33 cellular contexts compared by ENCODE assay signal in genomic region chr6:38716825-38717224, GRCh38. TPM values are rescaled to one million over a fixed set of nuclear protein-coding genes. Genes with fewer than 3 reads are reported as not detected.
"Had no signal": no experiment of that assay in that cellular context is flagged by ENCODE, and none has a peak within 500 bp of the region (broad histone marks: within the 10 kb centered on the region; RNA-seq: fewer than 3 reads in every experiment).

No MANE protein-coding gene starts in this region.

- H3K27ac ChIP-seq: brain microvascular endothelial cell, coronary artery, dorsolateral prefrontal cortex, esophagus muscularis mucosa, foreskin keratinocyte, gastrocnemius medialis, WERI-Rb-1 had no signal

- DNase-seq: activated CD4-positive, alpha-beta memory T cell treated with anti-CD3 and anti-CD28 coated beads for 36 hours; activated CD4-positive, alpha-beta T cell treated with anti-CD3 and anti-CD28 coated beads for 36 hours; activated CD4-positive, CD25-positive, alpha-beta regulatory T cell; activated CD4-positive, CD25-positive, alpha-beta regulatory T cell treated with anti-CD3 and anti-CD28 coated beads, Interleukin-2, amount 50 U/mL, for 72 hours; activated CD8-positive, alpha-beta memory T cell treated with anti-CD3 and anti-CD28 coated beads, Interleukin-2, amount 10 ng/mL, durations not matched to agents 7 days and 5 days; activated CD8-positive, alpha-beta memory T cell treated with anti-CD3 and anti-CD28 coated beads, Interleukin-2, amount 50 U/mL, for 4 hours; activated CD8-positive, alpha-beta T cell treated with anti-CD3 and anti-CD28 coated beads, Interleukin-2, amount 10 ng/mL, durations not matched to agents 7 days and 5 days; activated effector memory CD4-positive, alpha-beta T cell treated with anti-CD3 and anti-CD28 coated beads, Interleukin-2, amount 50 U/mL, for 16 hours; activated naive CD4-positive, alpha-beta T cell treated with anti-CD3 and anti-CD28 coated beads for 36 hours; activated T-cell treated with anti-CD3 and anti-CD28 coated beads, Interleukin-2, amount 50 U/mL, for 1 hour; activated T-cell treated with anti-CD3 and anti-CD28 coated beads, Interleukin-2, amount 50 U/mL, for 48 hours; amniotic stem cell; anterior cingulate cortex; brain microvascular endothelial cell; dorsolateral prefrontal cortex; effector memory CD4-positive, alpha-beta T cell; endodermal cell; foreskin keratinocyte; gastrocnemius medialis; SW 1271; T-cell; T1000; WERI-Rb-1 had no signal

- H3K36me3 Mint-ChIP-seq: activated CD4-positive, alpha-beta memory T cell treated with anti-CD3 and anti-CD28 coated beads for 36 hours had no signal

- H3K4me3 ChIP-seq: coronary artery, dorsolateral prefrontal cortex, esophagus muscularis mucosa, gastrocnemius medialis had no signal

- H3K9me3 Mint-ChIP-seq: activated CD4-positive, alpha-beta memory T cell treated with anti-CD3 and anti-CD28 coated beads for 36 hours; activated CD4-positive, alpha-beta T cell treated with anti-CD3 and anti-CD28 coated beads, Interleukin-2, amount 10 ng/mL, durations not matched to agents 24 days and 14 days; dendritic cell treated with granulocyte-macrophage colony-stimulating factor and Interleukin-4, amounts not matched to agents 40 ng/mL and 50 ng/mL, for 4 days; T-helper 1 cell treated with Interleukin-12 subunit alpha and Interleukin-12 subunit beta and Interleukin-4 antibody, amounts not matched to agents 30 μg/mL and 1 μg/mL, for 36 hours had no signal

- ATAC-seq: activated CD4-positive, alpha-beta T cell treated with anti-CD3 and anti-CD28 coated beads for 36 hours; activated CD8-positive, alpha-beta memory T cell treated with anti-CD3 and anti-CD28 coated beads, Interleukin-2, amount 10 ng/mL, durations not matched to agents 7 days and 5 days; activated CD8-positive, alpha-beta T cell treated with anti-CD3 and anti-CD28 coated beads, Interleukin-2, amount 10 ng/mL, durations not matched to agents 7 days and 5 days; foreskin keratinocyte; gastrocnemius medialis; T-cell had no signal

- H3K27me3 ChIP-seq: brain microvascular endothelial cell had no signal

- H3K36me3 ChIP-seq: brain microvascular endothelial cell, esophagus muscularis mucosa, gastrocnemius medialis, WERI-Rb-1 had no signal

- H3K9me3 ChIP-seq: gastrocnemius medialis had no signal

- H3K27ac Mint-ChIP-seq: activated CD4-positive, alpha-beta memory T cell treated with anti-CD3 and anti-CD28 coated beads for 36 hours; activated CD4-positive, alpha-beta T cell treated with anti-CD3 and anti-CD28 coated beads for 36 hours; activated CD4-positive, alpha-beta T cell treated with anti-CD3 and anti-CD28 coated beads, Interleukin-2, amount 10 ng/mL, durations not matched to agents 24 days and 14 days; activated CD8-positive, alpha-beta T cell treated with anti-CD3 and anti-CD28 coated beads, Interleukin-2, amount 10 ng/mL, durations not matched to agents 7 days and 5 days; activated naive CD4-positive, alpha-beta T cell treated with anti-CD3 and anti-CD28 coated beads for 36 hours; activated T-helper 1 cell treated with anti-CD3 and anti-CD28 coated beads, Interleukin-12 subunit alpha, Interleukin-12 subunit beta, Interleukin-2, Interleukin-4 antibody, amounts not matched to agents 30 ng/mL and 10 ng/mL and 1 ng/mL, durations not matched to agents 14 hours and 24 hours and 36 hours; activated T-helper 2 cell treated with anti-CD3 and anti-CD28 coated beads, Interferon-gamma antibody, Interleukin-2, Interleukin-4, amounts not matched to agents 10 μg/mL and 5 μg/mL and 100 μg/mL, durations not matched to agents 14 hours and 24 hours and 36 hours; dendritic cell treated with granulocyte-macrophage colony-stimulating factor and Interleukin-4, amounts not matched to agents 40 ng/mL and 50 ng/mL, for 4 days; endodermal cell had no signal

- H3K4me3 Mint-ChIP-seq: activated CD4-positive, alpha-beta memory T cell treated with anti-CD3 and anti-CD28 coated beads for 36 hours; activated CD4-positive, alpha-beta T cell treated with anti-CD3 and anti-CD28 coated beads for 36 hours; activated CD8-positive, alpha-beta memory T cell treated with anti-CD3 and anti-CD28 coated beads, Interleukin-2, amount 10 ng/mL, durations not matched to agents 7 days and 5 days; activated CD8-positive, alpha-beta T cell treated with anti-CD3 and anti-CD28 coated beads, Interleukin-2, amount 10 ng/mL, durations not matched to agents 7 days and 5 days; activated naive CD4-positive, alpha-beta T cell treated with anti-CD3 and anti-CD28 coated beads for 36 hours; activated T-helper 1 cell treated with anti-CD3 and anti-CD28 coated beads, Interleukin-12 subunit alpha, Interleukin-12 subunit beta, Interleukin-2, Interleukin-4 antibody, amounts not matched to agents 30 ng/mL and 10 ng/mL and 1 ng/mL, durations not matched to agents 14 hours and 24 hours and 36 hours; dendritic cell treated with granulocyte-macrophage colony-stimulating factor and Interleukin-4, amounts not matched to agents 40 ng/mL and 50 ng/mL, for 4 days; endodermal cell had no signal

RNA-seq across cellular contexts. Expression of gene DNAH8, which starts 1.7 kb away (rescaled TPM):
- total RNA-seq: activated CD4-positive, alpha-beta T cell treated with anti-CD3 and anti-CD28 coated beads, Interleukin-2, amount 10 ng/mL, durations not matched to agents 24 days and 14 days; activated CD8-positive, alpha-beta T cell treated with anti-CD3 and anti-CD28 coated beads, Interleukin-2, amount 10 ng/mL, durations not matched to agents 7 days and 5 days; activated T-helper 2 cell treated with anti-CD3 and anti-CD28 coated beads, Interferon-gamma antibody, Interleukin-2, Interleukin-4, amounts not matched to agents 10 μg/mL and 5 μg/mL and 100 μg/mL, durations not matched to agents 14 hours and 24 hours and 36 hours; astrocyte; bronchial epithelial cell; endodermal cell; epithelial cell of proximal tubule; gastrocnemius medialis had no signal
